8 cellular contexts compared by ENCODE assay signal in genomic region chr14:22002860-22003284, GRCh38.
DNase-seq lines count a peak whose midpoint lies in the region; ATAC-seq and TF ChIP-seq lines count a peak whose summit lies in the region.

No MANE protein-coding gene starts in this region.

- H3K27me3 ChIP-seq in esophagus muscularis mucosa: no peaks in the 10 kb centered on the region

- H3K9me3 Mint-ChIP-seq in activated naive CD8-positive, alpha-beta T cell (ENCODE audit: low read depth): no peaks in the 10 kb centered on the region
- H3K9me3 Mint-ChIP-seq in neural crest cell: peaks cover 4% of the 10 kb centered on the region

- H3K27me3 Mint-ChIP-seq in activated naive CD8-positive, alpha-beta T cell: no peaks in the 10 kb centered on the region
- no peaks in the 10 kb centered on the region for H3K27me3 Mint-ChIP-seq in neural crest cell (ENCODE audit: low read depth)

- no peaks in the 10 kb centered on the region for H3K36me3 ChIP-seq in esophagus muscularis mucosa

- H3K4me1 Mint-ChIP-seq in activated naive CD8-positive, alpha-beta T cell (ENCODE audit: low read depth): peaks cover 28% of the 10 kb centered on the region
- H3K4me1 Mint-ChIP-seq in neural crest cell: no peaks in the 10 kb centered on the region

- 41% methylated on average over 10 of the region's 10 CpGs for WGBS in esophagus muscularis mucosa

- TF ChIP-seq CTCF in GM12875 (IDR thresholded peaks at IDR 0.05; ENCODE audit: borderline replicate concordance, insufficient read depth, low read depth, low read length) (peak; percentile 55), neural crest cell (conservative IDR thresholded peaks at IDR 0.05) (peak; percentile 57), esophagus muscularis mucosa (IDR thresholded peaks at IDR 0.05) (peak in 1 of 3 experiments; percentile 34)

- TF ChIP-seq POLR2A in esophagus muscularis mucosa (IDR thresholded peaks at IDR 0.05; ENCODE audit: low read depth): no peak

- no peaks in the 10 kb centered on the region for H3K36me3 Mint-ChIP-seq in activated naive CD8-positive, alpha-beta T cell
- H3K36me3 Mint-ChIP-seq in neural crest cell (ENCODE audit: low read depth): no peaks in the 10 kb centered on the region

- H3K27ac Mint-ChIP-seq in activated naive CD8-positive, alpha-beta T cell: peak overlapping the region; percentile 94
- H3K27ac Mint-ChIP-seq in neural crest cell (ENCODE audit: unreplicated experiment): no peak overlapping the region

- H3K9me3 ChIP-seq in esophagus muscularis mucosa: peaks cover 0 to 7% (median 0%) of the 10 kb centered on the region in 4 donors

- H3K4me3 ChIP-seq in GM12875 (ENCODE audit: low read depth, low read length) (no peak overlapping the region), esophagus muscularis mucosa (no peak overlapping the region)

- intact Hi-C loops in esophagus muscularis mucosa (cut with DNase I): no loop called here

- no peak overlapping the region for H3K27ac ChIP-seq in esophagus muscularis mucosa (replicated peaks in 1 of 4)

- DNase-seq in SKM-1 treated with dmso at 0.1 percent for 144 hours (lab: John Stamatoyannopoulos, UW; ENCODE audit: unreplicated experiment) (peak; percentile 26), neural crest cell (ENCODE audit: low read depth, low spot score) (peak; percentile 8), amniotic stem cell (lab: John Stamatoyannopoulos, UW) (no peak), NCI-H2196 (lab: John Stamatoyannopoulos, UW; ENCODE audit: unreplicated experiment) (no peak), esophagus muscularis mucosa (ENCODE audit: extremely low spot score) (no peak)

- TF ChIP-seq EP300 in esophagus muscularis mucosa (IDR thresholded peaks at IDR 0.05): no peak

- no peak for ATAC-seq in GM21737 (IDR thresholded peaks at IDR 0.05; ENCODE audit: unreplicated experiment)

- H3K4me3 Mint-ChIP-seq in activated naive CD8-positive, alpha-beta T cell: peak overlapping the region; percentile 81
- no peak overlapping the region for H3K4me3 Mint-ChIP-seq in neural crest cell

- no peaks in the 10 kb centered on the region for H3K4me1 ChIP-seq in esophagus muscularis mucosa

Comparison
In these comparisons a context has a peak if more than half of its experiments do, and no peak if none do; other contexts are left out.
1. DNase-seq: peak in SKM-1 treated with dmso at 0.1 percent for 144 hours (single experiment) and neural crest cell (single experiment); none in amniotic stem cell (single experiment), NCI-H2196 (single experiment) and esophagus muscularis mucosa (single experiment).